ENCODE assay signal across 9 cellular contexts in genomic region chr16:11783319-11784047, GRCh38. TPM values are rescaled to one million over a fixed set of nuclear protein-coding genes. Genes with fewer than 3 reads are reported as not detected.
DNase-seq lines count a peak whose midpoint lies in the region; ATAC-seq and TF ChIP-seq lines count a peak whose summit lies in the region.
"Had no signal": no experiment of that assay in that cellular context is flagged by ENCODE, and none has a peak within 500 bp of the region (broad histone marks: within the 10 kb centered on the region; RNA-seq: fewer than 3 reads in every experiment).

No MANE protein-coding gene starts in this region.

- peak; percentile 59 for ATAC-seq in GM19023 (IDR thresholded peaks at IDR 0.05; ENCODE audit: unreplicated experiment)
- peak; percentile 56 for ATAC-seq in HG03439 (IDR thresholded peaks at IDR 0.05; ENCODE audit: unreplicated experiment)

- peak overlapping the region; percentile 82 for H3K4me3 Mint-ChIP-seq in activated CD4-positive, alpha-beta T cell treated with anti-CD3 and anti-CD28 coated beads, Interleukin-2, amount 10 ng/mL, durations not matched to agents 24 days and 14 days
- no peak overlapping the region for H3K4me3 Mint-ChIP-seq in progenitor cell of endocrine pancreas (ENCODE audit: low read depth)

- no peaks in the 10 kb centered on the region for H3K27me3 Mint-ChIP-seq in activated CD4-positive, alpha-beta T cell treated with anti-CD3 and anti-CD28 coated beads, Interleukin-2, amount 10 ng/mL, durations not matched to agents 24 days and 14 days
- H3K27me3 Mint-ChIP-seq in progenitor cell of endocrine pancreas: no peaks in the 10 kb centered on the region

- intact Hi-C loops in activated CD4-positive, alpha-beta T cell treated with anti-CD3 and anti-CD28 coated beads, Interleukin-2, amount 10 ng/mL, durations not matched to agents 24 days and 14 days (cut with micrococcal nuclease): loop anchor here (1.0 to 5.0 kb wide), 5 partner anchors 14 to 1041 kb away; partner anchors contain the start of genes NUBP1, RSL1D1, TXNDC11 and ZC3H7A

- H3K27ac Mint-ChIP-seq in activated CD4-positive, alpha-beta T cell treated with anti-CD3 and anti-CD28 coated beads, Interleukin-2, amount 10 ng/mL, durations not matched to agents 24 days and 14 days: peak overlapping the region; percentile 97
- H3K27ac Mint-ChIP-seq in progenitor cell of endocrine pancreas: peak overlapping the region; percentile 62

- H3K27ac ChIP-seq in epithelial cell of prostate: peak overlapping the region; percentile 91
- H3K27ac ChIP-seq: HL-60 had no signal

- DNase-seq in AG08395 (ENCODE audit: low spot score): peak; percentile 16
- peak; percentile 89 for DNase-seq in activated CD4-positive, alpha-beta T cell treated with anti-CD3 and anti-CD28 coated beads, Interleukin-2, amount 10 ng/mL, durations not matched to agents 24 days and 14 days
- DNase-seq in epithelial cell of prostate (ENCODE audit: low read depth, low spot score): no peak
- DNase-seq in progenitor cell of endocrine pancreas (ENCODE audit: low spot score, unreplicated experiment): no peak
- DNase-seq in T1000 (lab: John Stamatoyannopoulos, UW): no peak
- no peak for DNase-seq in NCI-H128 (lab: John Stamatoyannopoulos, UW; ENCODE audit: unreplicated experiment)

- peaks cover 61% of the 10 kb centered on the region for H3K4me1 Mint-ChIP-seq in activated CD4-positive, alpha-beta T cell treated with anti-CD3 and anti-CD28 coated beads, Interleukin-2, amount 10 ng/mL, durations not matched to agents 24 days and 14 days
- H3K4me1 Mint-ChIP-seq in progenitor cell of endocrine pancreas (ENCODE audit: low read depth): peaks cover 9% of the 10 kb centered on the region

- no peak for TF ChIP-seq CTCF in progenitor cell of endocrine pancreas (IDR thresholded peaks at IDR 0.05; ENCODE audit: unreplicated experiment)

- peaks cover 21% of the 10 kb centered on the region for H3K36me3 Mint-ChIP-seq in activated CD4-positive, alpha-beta T cell treated with anti-CD3 and anti-CD28 coated beads, Interleukin-2, amount 10 ng/mL, durations not matched to agents 24 days and 14 days (ENCODE audit: low read depth)
- H3K36me3 Mint-ChIP-seq in progenitor cell of endocrine pancreas (ENCODE audit: insufficient read depth): peaks cover 2% of the 10 kb centered on the region

- H3K9me3 Mint-ChIP-seq in activated CD4-positive, alpha-beta T cell treated with anti-CD3 and anti-CD28 coated beads, Interleukin-2, amount 10 ng/mL, durations not matched to agents 24 days and 14 days: no peaks in the 10 kb centered on the region
- no peaks in the 10 kb centered on the region for H3K9me3 Mint-ChIP-seq in progenitor cell of endocrine pancreas (ENCODE audit: low read depth)

RNA-seq across cellular contexts. Expression of gene ZC3H7A, which starts 13.6 kb away (rescaled TPM):
- total RNA-seq in activated CD4-positive, alpha-beta T cell treated with anti-CD3 and anti-CD28 coated beads, Interleukin-2, amount 10 ng/mL, durations not matched to agents 24 days and 14 days: 58.3 and 64.1 TPM in 2 replicates
- total RNA-seq in progenitor cell of endocrine pancreas: 63.9 and 68.7 TPM in 2 replicates

RNA-seq across cellular contexts. Expression of gene TXNDC11, which starts 40.8 kb away (rescaled TPM):
- total RNA-seq in activated CD4-positive, alpha-beta T cell treated with anti-CD3 and anti-CD28 coated beads, Interleukin-2, amount 10 ng/mL, durations not matched to agents 24 days and 14 days: 41.7 and 43.6 TPM in 2 replicates
- total RNA-seq in progenitor cell of endocrine pancreas: 24.9 and 30.8 TPM in 2 replicates

Comparison
In these comparisons a context has a peak if more than half of its experiments do, and no peak if none do; other contexts are left out.
1. DNase-seq: peak in AG08395 (single experiment) and activated CD4-positive, alpha-beta T cell treated with anti-CD3 and anti-CD28 coated beads, Interleukin-2, amount 10 ng/mL, durations not matched to agents 24 days and 14 days (single experiment); none in epithelial cell of prostate (single experiment), progenitor cell of endocrine pancreas (single experiment), T1000 (single experiment) and NCI-H128 (single experiment).